1 cellular context compared by ENCODE assay signal in genomic region chr12:22543246-22544037, GRCh38.
TF ChIP-seq lines count a peak whose summit lies in the region.

No MANE protein-coding gene starts in this region.

TF ChIP-seq in HepG2, 621 proteins besides CTCF, POLR2A, EP300 and RAD21 (continued from another document and continues in another):
- TF ChIP-seq IKZF4 (CRISPR knock-in tag; IDR thresholded peaks at IDR 0.05; ENCODE audit: borderline replicate concordance, low read depth, not compliant biosample characterization), result no peak
- no peak for TF ChIP-seq CSRNP1 (CRISPR knock-in tag; IDR thresholded peaks at IDR 0.05)
- 0 out of 2 replicates have a peak, but pooled peaks have one; percentile 21 for TF ChIP-seq HOMEZ (CRISPR knock-in tag; IDR thresholded peaks at IDR 0.05; ENCODE audit: low read depth)
- no peak for TF ChIP-seq NFKB2 (CRISPR knock-in tag; IDR thresholded peaks at IDR 0.05; ENCODE audit: borderline replicate concordance)
- TF ChIP-seq ATF2 (CRISPR knock-in tag; IDR thresholded peaks at IDR 0.05), result 0 out of 2 replicates have a peak, but pooled peaks have one; percentile 32
- TF ChIP-seq ZFP90 (CRISPR knock-in tag; IDR thresholded peaks at IDR 0.05; ENCODE audit: borderline replicate concordance), result no peak
- TF ChIP-seq ZBTB39 (CRISPR knock-in tag; IDR thresholded peaks at IDR 0.05), result no peak
- no peak for TF ChIP-seq AKAP8 (CRISPR knock-in tag; IDR thresholded peaks at IDR 0.05)
- TF ChIP-seq ZNF343 (CRISPR knock-in tag; IDR thresholded peaks at IDR 0.05), result no peak
- TF ChIP-seq ZBTB42 (CRISPR knock-in tag; IDR thresholded peaks at IDR 0.05), result no peak
- TF ChIP-seq SP4 (CRISPR knock-in tag; IDR thresholded peaks at IDR 0.05), result peak; percentile 23; the same call in 1 of the 2 replicates
- no peak for TF ChIP-seq NR0B2 (CRISPR knock-in tag; IDR thresholded peaks at IDR 0.05)
- no peak for TF ChIP-seq HHEX (CRISPR knock-in tag; IDR thresholded peaks at IDR 0.05)
- TF ChIP-seq ZNF414 (CRISPR knock-in tag; IDR thresholded peaks at IDR 0.05), result no peak
- no peak for TF ChIP-seq PBX3 (CRISPR knock-in tag; IDR thresholded peaks at IDR 0.05; ENCODE audit: borderline replicate concordance)
- no peak for TF ChIP-seq STAT5B (CRISPR knock-in tag; IDR thresholded peaks at IDR 0.05)
- TF ChIP-seq ZNF367 (CRISPR knock-in tag; IDR thresholded peaks at IDR 0.05; ENCODE audit: borderline replicate concordance), result no peak
- peak; percentile 60; the same call in 1 of the 2 replicates for TF ChIP-seq ZNF280B (CRISPR knock-in tag; IDR thresholded peaks at IDR 0.05; ENCODE audit: borderline replicate concordance)
- TF ChIP-seq ZNF609 (CRISPR knock-in tag; IDR thresholded peaks at IDR 0.05; ENCODE audit: borderline replicate concordance), result 0 out of 2 replicates have a peak, but pooled peaks have one; percentile 32
- TF ChIP-seq SRSF1 (optimal IDR thresholded peaks at IDR 0.05; ENCODE audit: low read depth, low read length), result no peak
- no peak for TF ChIP-seq ZNF839 (CRISPR knock-in tag; IDR thresholded peaks at IDR 0.05; ENCODE audit: borderline replicate concordance)
- no peak for TF ChIP-seq ONECUT2 (CRISPR knock-in tag; IDR thresholded peaks at IDR 0.05)
- no peak for TF ChIP-seq GZF1 (CRISPR knock-in tag; IDR thresholded peaks at IDR 0.05)
- TF ChIP-seq CHCHD3 (CRISPR knock-in tag; IDR thresholded peaks at IDR 0.05), result no peak
- peak; percentile 95 for TF ChIP-seq ZNF646 (CRISPR knock-in tag; IDR thresholded peaks at IDR 0.05)
- TF ChIP-seq AGO1 (IDR thresholded peaks at IDR 0.05; ENCODE audit: low read depth, low read length, poor library complexity, severe bottlenecking), result no peak
- no peak for TF ChIP-seq ZNF550 (CRISPR knock-in tag; IDR thresholded peaks at IDR 0.05; ENCODE audit: borderline replicate concordance)
